ENCODE assay signal across 8 cellular contexts in genomic region chr1:116498789-116499628, GRCh38.
DNase-seq lines count a peak whose midpoint lies in the region; ATAC-seq and TF ChIP-seq lines count a peak whose summit lies in the region.

No MANE protein-coding gene starts in this region.

- intact Hi-C loops in activated naive CD4-positive, alpha-beta T cell treated with anti-CD3 and anti-CD28 coated beads for 36 hours (cut with micrococcal nuclease) = loop anchor here (1.0 to 5.0 kb wide), 5 partner anchors 14 to 692 kb away; no protein-coding TSS in a partner anchor

- H3K27me3 Mint-ChIP-seq in CD8-positive, alpha-beta memory T cell = peaks cover 0 to 4% of the 10 kb centered on the region in 2 donors
- H3K27me3 Mint-ChIP-seq in activated naive CD4-positive, alpha-beta T cell treated with anti-CD3 and anti-CD28 coated beads for 36 hours (ENCODE audit: low read depth) = no peaks in the 10 kb centered on the region

- TF ChIP-seq CTCF in GM20000 (IDR thresholded peaks at IDR 0.05; ENCODE audit: extremely low read depth, missing control alignments) = peak; percentile 57
- peak; percentile 90 for TF ChIP-seq CTCF in osteoblast (IDR thresholded peaks at IDR 0.05; ENCODE audit: extremely low read depth, low read depth, low read length)

- no peaks in the 10 kb centered on the region for H4K20me1 ChIP-seq in osteoblast (ENCODE audit: insufficient read depth, low read length)

- peak overlapping the region in 6 of 8 donors; percentile 32 to 94 (median 84) for H3K27ac Mint-ChIP-seq in CD8-positive, alpha-beta memory T cell
- H3K27ac Mint-ChIP-seq in activated naive CD4-positive, alpha-beta T cell treated with anti-CD3 and anti-CD28 coated beads for 36 hours = no peak overlapping the region

- peaks cover 28% of the 10 kb centered on the region for H3K4me1 ChIP-seq in CD8-positive, alpha-beta memory T cell (ENCODE audit: insufficient read depth, low read length)
- H3K4me1 ChIP-seq in osteoblast (ENCODE audit: insufficient read depth, low read length) = peaks cover 18% of the 10 kb centered on the region

- no peaks in the 10 kb centered on the region for H3K9me3 ChIP-seq in CD8-positive, alpha-beta memory T cell (ENCODE audit: low read length)
- H3K9me3 ChIP-seq in KOPT-K1 (ENCODE audit: insufficient read depth, low read length, poor library complexity, severe bottlenecking) (no peaks in the 10 kb centered on the region), osteoblast (ENCODE audit: low read depth, low read length) (no peaks in the 10 kb centered on the region)

- H3K9me3 Mint-ChIP-seq in CD8-positive, alpha-beta memory T cell = no peaks in the 10 kb centered on the region
- H3K9me3 Mint-ChIP-seq in activated naive CD4-positive, alpha-beta T cell treated with anti-CD3 and anti-CD28 coated beads for 36 hours = no peaks in the 10 kb centered on the region

- H3K27me3 ChIP-seq in CD8-positive, alpha-beta memory T cell (ENCODE audit: insufficient read depth, low read length, poor library complexity, severe bottlenecking) = no peaks in the 10 kb centered on the region
- no peaks in the 10 kb centered on the region for H3K27me3 ChIP-seq in osteoblast (ENCODE audit: insufficient read depth, low read length)

- ATAC-seq in HG03520 (IDR thresholded peaks at IDR 0.05; ENCODE audit: unreplicated experiment) = no peak

- H3K79me2 ChIP-seq in osteoblast (ENCODE audit: insufficient read depth, low read length) = no peaks in the 10 kb centered on the region

- POLR2A ChIA-PET in CD8-positive, alpha-beta memory T cell (lab: Charles Lee) = interaction anchor here (0.9 to 1.0 kb wide), 2 partner anchors 125 to 360 kb away, joined by 3 to 4 read pairs; no protein-coding TSS in a partner anchor

- H3K4me3 Mint-ChIP-seq in CD8-positive, alpha-beta memory T cell = no peak overlapping the region
- H3K4me3 Mint-ChIP-seq in activated naive CD4-positive, alpha-beta T cell treated with anti-CD3 and anti-CD28 coated beads for 36 hours = no peak overlapping the region

- no peaks in the 10 kb centered on the region for H3K36me3 ChIP-seq in CD8-positive, alpha-beta memory T cell (ENCODE audit: insufficient read depth, low read length)
- no peaks in the 10 kb centered on the region for H3K36me3 ChIP-seq in KOPT-K1 (ENCODE audit: insufficient read depth, low read length)
- no peaks in the 10 kb centered on the region for H3K36me3 ChIP-seq in osteoblast (ENCODE audit: insufficient read depth, low read length)

- DNase-seq in CD8-positive, alpha-beta memory T cell = peak in 4 of 5 donors; percentile 24 to 59 (median 44)
- DNase-seq in GM20000 (ENCODE audit: low spot score) (peak; percentile 75), OCI-M1 (lab: John Stamatoyannopoulos, UW) (peak; percentile 88), germinal center (ENCODE audit: low spot score) (peak; percentile 62), osteoblast (ENCODE audit: insufficient read length, low spot score, missing footprints) (peak; percentile 90)
- DNase-seq in activated naive CD4-positive, alpha-beta T cell treated with anti-CD3 and anti-CD28 coated beads for 36 hours = peak; percentile 70

- no peak overlapping the region for H3K27ac ChIP-seq in CD8-positive, alpha-beta memory T cell (ENCODE audit: low read depth, low read length)
- H3K27ac ChIP-seq in KOPT-K1 (ENCODE audit: low read depth, low read length, poor library complexity, severe bottlenecking) (peak overlapping the region; percentile 89), osteoblast (ENCODE audit: low read depth, low read length) (no peak overlapping the region)

- CTCF ChIA-PET in CD8-positive, alpha-beta memory T cell (lab: Charles Lee) = interaction anchor here (0.8 to 9.9 kb wide), 21 partner anchors 9 to 1359 kb away, joined by 3 to 117 read pairs (median 3); no protein-coding TSS in a partner anchor
- CTCF ChIA-PET in activated naive CD4-positive, alpha-beta T cell treated with anti-CD3 and anti-CD28 coated beads for 36 hours (lab: Charles Lee) = interaction anchor here (0.6 to 9.9 kb wide), 27 partner anchors 9 to 598 kb away, joined by 3 to 162 read pairs (median 4); no protein-coding TSS in a partner anchor

- peaks cover 28 to 36% (median 30%) of the 10 kb centered on the region in 3 donors for H3K4me1 Mint-ChIP-seq in CD8-positive, alpha-beta memory T cell
- H3K4me1 Mint-ChIP-seq in activated naive CD4-positive, alpha-beta T cell treated with anti-CD3 and anti-CD28 coated beads for 36 hours (ENCODE audit: low read depth) = peaks cover 17% of the 10 kb centered on the region

- H3K4me3 ChIP-seq in CD8-positive, alpha-beta memory T cell (ENCODE audit: low read length) = no peak overlapping the region
- H3K4me3 ChIP-seq in osteoblast (ENCODE audit: insufficient read depth, low read length) = no peak overlapping the region

- H3K4me2 ChIP-seq in osteoblast (ENCODE audit: insufficient read depth, low read length) = peak overlapping the region; percentile 8

- H3K36me3 Mint-ChIP-seq in CD8-positive, alpha-beta memory T cell = peaks cover 0 to 3% (median 0%) of the 10 kb centered on the region in 3 donors
- H3K36me3 Mint-ChIP-seq in activated naive CD4-positive, alpha-beta T cell treated with anti-CD3 and anti-CD28 coated beads for 36 hours (ENCODE audit: low read depth) = no peaks in the 10 kb centered on the region

- peak overlapping the region; percentile 85 for H2AFZ ChIP-seq in osteoblast (ENCODE audit: low read length)
